1 cellular context compared by ENCODE assay signal in genomic region chr19:38277969-38278680, GRCh38.
TF ChIP-seq lines count a peak whose summit lies in the region.

No MANE protein-coding gene starts in this region.

TF ChIP-seq in SK-N-SH, 30 proteins besides CTCF, POLR2A, EP300 and RAD21 (continued from another document):
- no peak for TF ChIP-seq MAX (IDR thresholded peaks at IDR 0.05; ENCODE audit: low read depth)
